Comparison of ENCODE assay signal across 22 cellular contexts in the genomic region with DNA sequence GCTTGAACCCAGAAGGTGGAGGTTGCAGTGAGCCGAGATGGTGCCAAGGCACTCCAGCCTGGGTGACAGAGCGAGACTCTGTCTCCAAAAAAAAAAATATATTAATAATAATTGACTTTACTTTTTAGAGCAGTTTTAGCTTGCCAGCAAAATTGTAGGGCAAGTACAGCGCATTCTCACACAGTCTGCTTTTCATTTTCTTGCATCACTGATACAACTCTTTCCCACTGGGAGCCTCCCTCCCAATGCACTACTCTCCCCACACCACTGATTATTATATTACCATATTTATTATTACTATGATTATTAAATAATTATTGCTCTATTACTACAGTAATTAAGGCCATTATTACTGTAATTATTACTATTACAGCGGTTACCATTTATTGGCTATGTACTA.
"Had no signal": no experiment of that assay in that cellular context is flagged by ENCODE, and none has a peak within 500 bp of the region (broad histone marks: within the 10 kb centered on the region; RNA-seq: fewer than 3 reads in every experiment).

No MANE protein-coding gene starts in this region.

- H3K36me3 Mint-ChIP-seq: mesothelial cell of epicardium, naive B cell had no signal

- H3K36me3 ChIP-seq: colonic mucosa, esophagus squamous epithelium, gastrocnemius medialis, heart right ventricle, left lung had no signal

- H3K27ac ChIP-seq: colonic mucosa, epithelial cell of prostate, esophagus squamous epithelium, gastrocnemius medialis, heart right ventricle, left lung, lower lobe of right lung had no signal

- H3K9me3 ChIP-seq: colonic mucosa, esophagus squamous epithelium, gastrocnemius medialis, heart right ventricle, left lung, lower lobe of right lung, mucosa of descending colon had no signal

- H3K27me3 Mint-ChIP-seq: dendritic cell treated with granulocyte-macrophage colony-stimulating factor and Interleukin-4, amounts not matched to agents 40 ng/mL and 50 ng/mL, for 4 days had no signal

- H3K4me3 Mint-ChIP-seq: dendritic cell treated with granulocyte-macrophage colony-stimulating factor and Interleukin-4, amounts not matched to agents 40 ng/mL and 50 ng/mL, for 4 days; effector memory CD8-positive, alpha-beta T cell; endodermal cell; mesothelial cell of epicardium; naive B cell had no signal

- H3K4me3 ChIP-seq: colonic mucosa, esophagus squamous epithelium, gastrocnemius medialis, heart right ventricle, left lung, lower lobe of right lung, mucosa of descending colon had no signal

- H3K27ac Mint-ChIP-seq: dendritic cell treated with granulocyte-macrophage colony-stimulating factor and Interleukin-4, amounts not matched to agents 40 ng/mL and 50 ng/mL, for 4 days; effector memory CD8-positive, alpha-beta T cell; endodermal cell; mesothelial cell of epicardium; naive B cell had no signal

- ATAC-seq: effector memory CD8-positive, alpha-beta T cell; esophagus mucosa; gastrocnemius medialis; left lung; mucosa of descending colon had no signal

- H3K4me1 ChIP-seq: colonic mucosa, esophagus squamous epithelium, gastrocnemius medialis, lower lobe of right lung had no signal

- H3K9me3 Mint-ChIP-seq: dendritic cell treated with granulocyte-macrophage colony-stimulating factor and Interleukin-4, amounts not matched to agents 40 ng/mL and 50 ng/mL, for 4 days; effector memory CD8-positive, alpha-beta T cell; endodermal cell; mesothelial cell of epicardium had no signal

- H3K27me3 ChIP-seq: colonic mucosa, esophagus squamous epithelium, gastrocnemius medialis, left lung had no signal

- DNase-seq: colonic mucosa; cortex of kidney; effector CD8-positive, alpha-beta T cell; effector memory CD8-positive, alpha-beta T cell; endodermal cell; erythroblast; esophagus squamous epithelium; foreskin melanocyte; gastrocnemius medialis; glutamatergic neuron; heart right ventricle; hippocampal formation; left cardiac atrium; left lung; lower lobe of right lung; mesenchymal stem cell; mucosa of descending colon; naive B cell had no signal
